In genomic region chr12:120686690-120687569, GRCh38 we compare ENCODE assay signal across 8 cellular contexts. TPM values are rescaled to one million over a fixed set of nuclear protein-coding genes. Genes with fewer than 3 reads are reported as not detected.
A peak's percentile ranks its signal among the peaks of the same experiment; 100 is the strongest.
DNase-seq lines count a peak whose midpoint lies in the region; ATAC-seq, FAIRE-seq and TF ChIP-seq lines count a peak whose summit lies in the region.

TSS of gene MLEC (plus strand) at chr12:120687149. CDS start at chr12:120687297, 148 bp downstream.

- intact Hi-C loops in cardiac septum (cut with DNase I): loop anchor here (2.0 kb wide), 2 partner anchors 24 to 38 kb away; partner anchors contain the start of gene UNC119B

- POLR2A ChIA-PET in T-cell (lab: Charles Lee): interaction anchor here in 1 of 2 donors (0.5 kb wide), 1 partner anchor 372 kb away, joined by 5 read pairs; no protein-coding TSS in a partner anchor

- CTCF ChIA-PET in T-cell (lab: Charles Lee): interaction anchor here in 1 of 2 donors (1.9 kb wide), 1 partner anchor 104 kb away, joined by 6 read pairs; no protein-coding TSS in a partner anchor

- H3K27me3 Mint-ChIP-seq in T-cell: no peaks in the 10 kb centered on the region
- no peaks in the 10 kb centered on the region for H3K27me3 Mint-ChIP-seq in type B pancreatic cell

- no peaks in the 10 kb centered on the region for H3K36me3 Mint-ChIP-seq in T-cell
- no peaks in the 10 kb centered on the region for H3K36me3 Mint-ChIP-seq in type B pancreatic cell

- H3K27ac Mint-ChIP-seq in T-cell (peak within 1 kb of the TSS; percentile 90 to 94), type B pancreatic cell (peak within 1 kb of the TSS; percentile 95)

- peak; percentile 54 for TF ChIP-seq POLR2A in GM12891 (IDR thresholded peaks at IDR 0.05; ENCODE audit: low read depth, low read length)

- FAIRE-seq in GM12891 (lab: Jason Lieb, UNC): no peak

- ATAC-seq in HG02840 (IDR thresholded peaks at IDR 0.05; ENCODE audit: low FRiP score, unreplicated experiment) (peak; percentile 64), T-cell (replicated peaks in 1 of 4) (peak; percentile 82 to 86 (median 82))

- WGBS in adipose tissue, 3 donors: 1% methylated on average over 81 to 84 of the region's 84 CpGs

- H3K4me3 Mint-ChIP-seq in T-cell (peak within 1 kb of the TSS; percentile 88 to 89 (median 89)), type B pancreatic cell (peak within 1 kb of the TSS; percentile 97)

- H3K9me3 Mint-ChIP-seq in T-cell (no peaks in the 10 kb centered on the region), type B pancreatic cell (no peaks in the 10 kb centered on the region)

- TF ChIP-seq CTCF in type B pancreatic cell (conservative IDR thresholded peaks at IDR 0.05): no peak

- peaks cover 32 to 47% (median 45%) of the 10 kb centered on the region in 3 donors for H3K4me1 Mint-ChIP-seq in T-cell
- H3K4me1 Mint-ChIP-seq in type B pancreatic cell (ENCODE audit: unreplicated experiment): peaks cover 37% of the 10 kb centered on the region

- peak within 1 kb of the TSS; percentile 47 for H3K27ac ChIP-seq in adipose tissue (ENCODE audit: low read depth, low read length)

- DNase-seq in GM12891 (ENCODE audit: insufficient read length, low spot score) (peak; percentile 93), NCI-H1436 treated with DMSO at 0.1 percent for 48 hours (lab: John Stamatoyannopoulos, UW) (peak; percentile 89), T-cell (peak; percentile 96 to 100 (median 99)), cardiac septum (ENCODE audit: low spot score) (peak; percentile 99), pons (ENCODE audit: low spot score) (peak; percentile 97), type B pancreatic cell (ENCODE audit: extremely low spot score, unreplicated experiment) (peak; percentile 99)

TF ChIP-seq in GM12891, 5 proteins besides CTCF, POLR2A, EP300 and RAD21:
- TF ChIP-seq TAF1 (IDR thresholded peaks at IDR 0.05; ENCODE audit: low read depth, low read length): 0 out of 2 replicates have a peak, but pooled peaks have one; percentile 51
- peak; percentile 80 for TF ChIP-seq POU2F2 (IDR thresholded peaks at IDR 0.05; ENCODE audit: low read depth, low read length)
- TF ChIP-seq SPI1 (IDR thresholded peaks at IDR 0.05; ENCODE audit: low read depth, low read length): peak; percentile 70
- 0 out of 2 replicates have a peak, but pooled peaks have one; percentile 40 for TF ChIP-seq POLR2AphosphoS5 (IDR thresholded peaks at IDR 0.05; ENCODE audit: low read depth, low read length)
- TF ChIP-seq PAX5 (IDR thresholded peaks at IDR 0.05; ENCODE audit: insufficient read depth, low read length, severe bottlenecking): peak; percentile 61

RNA-seq across cellular contexts. Expression of gene MLEC, which starts in this region (rescaled TPM):
- 32.9 TPM for polyA plus RNA-seq in GM12891 (2012; ENCODE audit: low read depth, missing spikeins)
- total RNA-seq in T-cell: 10 to 100 TPM; 26.3 to 61.3 (median 55.3) TPM
- 10 to 100 TPM; 44.0 to 54.8 (median 45.1) TPM for polyA plus RNA-seq in adipose tissue
- total RNA-seq in cardiac septum: 103 TPM
- total RNA-seq in type B pancreatic cell (ENCODE audit: low replicate concordance): 168 and 172 TPM in 2 replicates

Comparison
In these comparisons a context has a peak if more than half of its experiments do, and no peak if none do; other contexts are left out.
1. Peak in every context shown above with its lines: DNase-seq, ATAC-seq and H3K27ac ChIP-seq.